ENCODE assay signal across 19 cellular contexts in genomic region chr10:17788646-17789045, GRCh38. TPM values are rescaled to one million over a fixed set of nuclear protein-coding genes. Genes with fewer than 3 reads are reported as not detected.
DNase-seq lines count a peak whose midpoint lies in the region; ATAC-seq and TF ChIP-seq lines count a peak whose summit lies in the region.
"Had no signal": no experiment of that assay in that cellular context is flagged by ENCODE, and none has a peak within 500 bp of the region (broad histone marks: within the 10 kb centered on the region; RNA-seq: fewer than 3 reads in every experiment).

No MANE protein-coding gene starts in this region.

- H3K27me3 ChIP-seq in foreskin keratinocyte (no peaks in the 10 kb centered on the region), trophoblast cell (ENCODE audit: insufficient read depth, low read length) (no peaks in the 10 kb centered on the region), HAP-1 (ENCODE audit: low read depth) (no peaks in the 10 kb centered on the region)

- no peak overlapping the region for H3K4me3 ChIP-seq in trophoblast cell (ENCODE audit: low read depth, low read length)
- no peak overlapping the region for H3K4me3 ChIP-seq in HAP-1

- no peak for TF ChIP-seq CTCF in foreskin keratinocyte (conservative IDR thresholded peaks at IDR 0.05)

- H3K18ac ChIP-seq in trophoblast cell (ENCODE audit: low read length): no peak overlapping the region

- no peak overlapping the region for H2BK5ac ChIP-seq in trophoblast cell (ENCODE audit: low read depth, low read length, poor library complexity)

- H2BK12ac ChIP-seq in trophoblast cell (ENCODE audit: low read length): no peak overlapping the region

- no peak overlapping the region for H3K23ac ChIP-seq in trophoblast cell (ENCODE audit: low read length)

- H2AK5ac ChIP-seq in trophoblast cell (ENCODE audit: low read length): no peak overlapping the region

- H3K4me1 ChIP-seq in foreskin keratinocyte: peaks cover 22% of the 10 kb centered on the region
- H3K4me1 ChIP-seq in trophoblast cell (ENCODE audit: control insufficient read depth in 1 of 2, insufficient read depth in 2 of 2, low read length in 2 of 2): peaks cover 4 to 10% of the 10 kb centered on the region in 2 experiments
- no peaks in the 10 kb centered on the region for H3K4me1 ChIP-seq in HAP-1

- no peak overlapping the region for H4K91ac ChIP-seq in trophoblast cell (ENCODE audit: low read depth, low read length)

- no CpG with 5 or more reads among the region's 2 CpGs for WGBS in trophoblast cell (ENCODE audit: extremely low coverage, insufficient coverage, insufficient read length)

- no peak overlapping the region for H3K9ac ChIP-seq in trophoblast cell (ENCODE audit: low read length)

- H3K14ac ChIP-seq in trophoblast cell (ENCODE audit: low read length): no peak overlapping the region

- H4K8ac ChIP-seq in trophoblast cell (ENCODE audit: low read depth, low read length): no peak overlapping the region

- ATAC-seq in foreskin keratinocyte: no peak

- H3K4me2 ChIP-seq in trophoblast cell (ENCODE audit: low read length): no peak overlapping the region

- H3K79me2 ChIP-seq in trophoblast cell (ENCODE audit: control insufficient read depth, insufficient read depth, low read length, poor library complexity): no peaks in the 10 kb centered on the region

- H2BK120ac ChIP-seq in trophoblast cell (ENCODE audit: insufficient read depth, low read length, poor library complexity): no peak overlapping the region

- H2AFZ ChIP-seq in trophoblast cell (ENCODE audit: insufficient read depth, low read length, poor library complexity): no peak overlapping the region

- no peaks in the 10 kb centered on the region for H3K9me3 ChIP-seq in trophoblast cell (ENCODE audit: insufficient read depth, low read depth, low read length)
- H3K9me3 ChIP-seq in HAP-1: no peaks in the 10 kb centered on the region

- H4K12ac ChIP-seq in trophoblast cell (ENCODE audit: low read depth, low read length): no peak overlapping the region

- in situ Hi-C loops in HAP-1 (cut with MboI; ENCODE audit: low sequenced_read_pairs): no loop called here

- peak overlapping the region; percentile 6 for H3K27ac ChIP-seq in foreskin keratinocyte
- no peak overlapping the region for H3K27ac ChIP-seq in trophoblast cell (ENCODE audit: low read depth, low read length)

- DNase-seq in EH (ENCODE audit: low read depth): peak; percentile 24
- DNase-seq in RPMI7951 (ENCODE audit: low read depth): peak; percentile 50
- DNase-seq in foreskin keratinocyte: no peak
- DNase-seq in trophoblast cell: peak; percentile 75 to 92
- no peak for DNase-seq in HAP-1 (ENCODE audit: low spot score in 2 of 2)
- no peak for DNase-seq in activated CD4-positive, CD25-positive, alpha-beta regulatory T cell (lab: John Stamatoyannopoulos, UW)
- DNase-seq in HuH-7 (ENCODE audit: low spot score): no peak
- no peak for DNase-seq in SIG-M5 (lab: John Stamatoyannopoulos, UW)
- DNase-seq: CD4-positive, CD25-positive, alpha-beta regulatory T cell; GOT3; Kasumi-1; NCI-H1694; NCI-H2081 treated with DMSO at 0.1 percent for 48 hours; NCI-H2171 treated with DMSO at 0.1 percent for 48 hours; NCI-H526 treated with DMSO at 0.1 percent for 48 hours; RPMI8226; SHP77 treated with DMSO at 0.1 percent for 48 hours had no signal

- H3K79me1 ChIP-seq in trophoblast cell (ENCODE audit: low read length): peaks cover 4% of the 10 kb centered on the region

- no peak overlapping the region for H3K4ac ChIP-seq in trophoblast cell (ENCODE audit: low read depth, low read length)

- H3K36me3 ChIP-seq in trophoblast cell (ENCODE audit: control insufficient read depth in 1 of 2, insufficient read depth in 2 of 2, low read length in 2 of 2) (no peaks in the 10 kb centered on the region), HAP-1 (replicated peaks) (no peaks in the 10 kb centered on the region)

RNA-seq across cellular contexts. Expression of gene MRC1, which starts 20.5 kb away (rescaled TPM):
- not detected in 2 replicates for total RNA-seq in RPMI7951 (2014; rRNA removed; shearing (Covaris generic))
- total RNA-seq in foreskin keratinocyte: 0.07 TPM in 1 of 2 replicates, not detected in the other
- polyA plus RNA-seq in foreskin keratinocyte: 0.01 TPM in 1 of 2 replicates, not detected in the other
- polyA plus RNA-seq in trophoblast cell (2013): 0.19 and 0.21 TPM in 2 replicates
- total RNA-seq: MCF 10A had no signal
- polyA plus RNA-seq: BJ had no signal

RNA-seq across cellular contexts. Expression of gene TMEM236, which starts 36.6 kb away (rescaled TPM):
- 0.10 and 0.12 TPM in 2 replicates for total RNA-seq in RPMI7951 (2014; rRNA removed; shearing (Covaris generic))
- total RNA-seq in foreskin keratinocyte: 0.63 TPM in 1 of 2 replicates, not detected in the other
- polyA plus RNA-seq in foreskin keratinocyte: 0.26 TPM in 1 of 2 replicates, not detected in the other
- polyA plus RNA-seq in trophoblast cell (2013): 0.56 and 0.61 TPM in 2 replicates

Comparison
In these comparisons a context has a peak if more than half of its experiments do, and no peak if none do; other contexts are left out.
1. DNase-seq: peak in EH (single experiment), RPMI7951 (single experiment) and trophoblast cell (2 of 2); none in foreskin keratinocyte (0 of 2), HAP-1 (0 of 2), activated CD4-positive, CD25-positive, alpha-beta regulatory T cell (0 of 4), HuH-7 (single experiment) and SIG-M5 (single experiment).